ENCODE assay signal across 8 cellular contexts in the genomic region with DNA sequence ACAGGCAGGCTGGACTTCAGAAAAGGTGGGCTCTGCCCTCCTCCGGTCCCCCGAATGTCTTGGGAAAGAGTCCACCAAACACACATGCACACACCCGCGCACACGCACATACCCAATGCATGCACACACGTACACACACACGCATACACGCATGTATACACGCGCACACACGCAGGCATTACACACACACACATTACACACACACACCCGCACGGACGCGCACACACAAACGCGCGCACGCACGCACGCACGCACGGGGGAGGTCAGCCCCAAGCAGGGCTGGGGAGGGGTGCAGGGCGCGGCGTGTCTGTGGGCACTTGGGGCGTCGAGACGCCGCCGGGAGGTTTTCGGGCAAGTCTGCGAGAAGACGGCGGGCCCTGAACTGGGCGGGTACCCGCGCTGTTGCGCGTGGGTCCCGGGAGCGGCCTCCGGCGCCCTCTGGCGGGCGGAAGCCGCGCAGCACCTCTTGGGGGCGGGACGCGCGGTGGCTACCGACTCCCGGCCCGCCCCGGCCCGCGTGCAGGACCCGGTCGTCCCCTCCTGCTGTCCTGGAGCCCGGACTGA. TPM values are rescaled to one million over a fixed set of nuclear protein-coding genes. Genes with fewer than 3 reads are reported as not detected.
A peak's percentile ranks its signal among the peaks of the same experiment; 100 is the strongest.
DNase-seq lines count a peak whose midpoint lies in the region; ATAC-seq and TF ChIP-seq lines count a peak whose summit lies in the region.

No MANE protein-coding gene starts in this region.

- TF ChIP-seq CTCF in GM12872 (IDR thresholded peaks at IDR 0.05; ENCODE audit: insufficient read depth, low read depth, low read length): peak; percentile 89
- peak; percentile 92 to 100 (median 99) for TF ChIP-seq CTCF in heart right ventricle (IDR thresholded peaks at IDR 0.05)
- TF ChIP-seq CTCF in type B pancreatic cell (conservative IDR thresholded peaks at IDR 0.05): peak; percentile 98

- peaks cover 12% of the 10 kb centered on the region for H3K4me1 Mint-ChIP-seq in activated naive CD8-positive, alpha-beta T cell treated with anti-CD3 and anti-CD28 coated beads, Interleukin-2, amount 50 U/mL, for 24 hours
- H3K4me1 Mint-ChIP-seq in type B pancreatic cell (ENCODE audit: unreplicated experiment): no peaks in the 10 kb centered on the region

- 28% methylated on average over 61 of the region's 61 CpGs for WGBS in HUES64
- WGBS in heart right ventricle, 2 donors: 11 to 13% methylated on average over 53 to 61 of the region's 61 CpGs

- no peaks in the 10 kb centered on the region for H3K36me3 Mint-ChIP-seq in activated naive CD8-positive, alpha-beta T cell treated with anti-CD3 and anti-CD28 coated beads, Interleukin-2, amount 50 U/mL, for 24 hours (ENCODE audit: low read depth)
- H3K36me3 Mint-ChIP-seq in type B pancreatic cell: peaks cover 17% of the 10 kb centered on the region

- H3K27me3 ChIP-seq in HUES64 (ENCODE audit: insufficient read depth, low read length): peaks cover 96% of the 10 kb centered on the region
- peaks cover 0 to 75% (median 27%) of the 10 kb centered on the region in 7 donors for H3K27me3 ChIP-seq in heart right ventricle

- H3K27ac Mint-ChIP-seq in activated naive CD8-positive, alpha-beta T cell treated with anti-CD3 and anti-CD28 coated beads, Interleukin-2, amount 50 U/mL, for 24 hours: no peak overlapping the region
- peak overlapping the region; percentile 62 for H3K27ac Mint-ChIP-seq in type B pancreatic cell

- peak; percentile 68 for DNase-seq in T follicular helper cell (ENCODE audit: low read depth)
- peak; percentile 85 for DNase-seq in activated naive CD8-positive, alpha-beta T cell treated with anti-CD3 and anti-CD28 coated beads, Interleukin-2, amount 50 U/mL, for 24 hours
- DNase-seq in heart right ventricle: peak; percentile 72 to 87
- peak; percentile 61 to 96 (median 74) for DNase-seq in posterior cingulate gyrus
- peak; percentile 88 for DNase-seq in type B pancreatic cell (ENCODE audit: extremely low spot score, unreplicated experiment)

- intact Hi-C loops in heart right ventricle (cut with DNase I): loop anchor here in 5 of 10 donors (1.0 to 5.0 kb wide), 3 partner anchors 35 to 39 kb away; no protein-coding TSS in a partner anchor
- intact Hi-C loops in posterior cingulate gyrus (cut with DNase I): loop anchor here (2.0 to 10.0 kb wide), 3 partner anchors 40 to 763 kb away; no protein-coding TSS in a partner anchor

- H3K27ac ChIP-seq in HUES64 (ENCODE audit: low read depth, low read length) (no peak overlapping the region), heart right ventricle (peak overlapping the region; percentile 58 to 99 (median 94))

- peak; percentile 73 for ATAC-seq in activated naive CD8-positive, alpha-beta T cell treated with anti-CD3 and anti-CD28 coated beads, Interleukin-2, amount 50 U/mL, for 24 hours
- peak; percentile 49 to 81 (median 63) for ATAC-seq in heart right ventricle
- ATAC-seq in GM18861 (IDR thresholded peaks at IDR 0.05; ENCODE audit: unreplicated experiment): no peak

- peaks cover 48% of the 10 kb centered on the region for H3K27me3 Mint-ChIP-seq in activated naive CD8-positive, alpha-beta T cell treated with anti-CD3 and anti-CD28 coated beads, Interleukin-2, amount 50 U/mL, for 24 hours
- H3K27me3 Mint-ChIP-seq in type B pancreatic cell: peaks cover 35% of the 10 kb centered on the region

- H3K36me3 ChIP-seq in HUES64 (ENCODE audit: insufficient read depth, low read length): no peaks in the 10 kb centered on the region
- peaks cover 0 to 30% (median 6%) of the 10 kb centered on the region in 9 donors for H3K36me3 ChIP-seq in heart right ventricle

- peak overlapping the region; percentile 55 for H3K4me3 Mint-ChIP-seq in activated naive CD8-positive, alpha-beta T cell treated with anti-CD3 and anti-CD28 coated beads, Interleukin-2, amount 50 U/mL, for 24 hours
- peak overlapping the region; percentile 86 for H3K4me3 Mint-ChIP-seq in type B pancreatic cell

- H3K9me3 Mint-ChIP-seq in activated naive CD8-positive, alpha-beta T cell treated with anti-CD3 and anti-CD28 coated beads, Interleukin-2, amount 50 U/mL, for 24 hours: no peaks in the 10 kb centered on the region
- no peaks in the 10 kb centered on the region for H3K9me3 Mint-ChIP-seq in type B pancreatic cell

- peaks cover 5% of the 10 kb centered on the region for H3K4me1 ChIP-seq in HUES64 (ENCODE audit: insufficient read depth, low read length)
- peaks cover 21 to 85% (median 49%) of the 10 kb centered on the region in 9 donors for H3K4me1 ChIP-seq in heart right ventricle

- H3K9me3 ChIP-seq in HUES64 (ENCODE audit: insufficient read depth, low read depth, low read length) (no peaks in the 10 kb centered on the region), heart right ventricle (no peaks in the 10 kb centered on the region)

- H3K9ac ChIP-seq in HUES64 (ENCODE audit: low read depth, low read length): peak overlapping the region; percentile 44; the same call in 1 of the 2 replicates

- H3K4me3 ChIP-seq in HUES64 (ENCODE audit: low read length): peak overlapping the region; percentile 53
- H3K4me3 ChIP-seq in heart right ventricle: peak overlapping the region; percentile 42 to 77 (median 66)

RNA-seq across cellular contexts. Expression of gene SEPTIN5, which starts 3.5 kb away (rescaled TPM):
- polyA plus RNA-seq in HUES64 (2013, experiment 1 of 2): 6.5 TPM
- 11.3 TPM for polyA plus RNA-seq in HUES64 (2013, experiment 2 of 2)
- total RNA-seq in heart right ventricle: 100 to 1,000 TPM in 8 of 10 donors, 10 to 100 TPM in 2; 60.9 to 218 (median 144) TPM
- 100 to 1,000 TPM in 1 of 2 donors, 10 to 100 TPM in 1; 56.5 to 104 TPM for polyA plus RNA-seq in heart right ventricle
- 45.7 and 54.6 TPM in 2 replicates for total RNA-seq in type B pancreatic cell (ENCODE audit: low replicate concordance)

RNA-seq across cellular contexts. Expression of gene GP1BB, which starts 5.6 kb away (rescaled TPM):
- polyA plus RNA-seq in HUES64 (2013, experiment 1 of 2): 2.5 TPM
- polyA plus RNA-seq in HUES64 (2013, experiment 2 of 2): 7.9 TPM
- total RNA-seq in heart right ventricle (10 to 100 TPM in 1 of 10 donors, 1 to 10 TPM in 3, not detected in 6; 5.3 to 13.4 (median 6.4) TPM), type B pancreatic cell (ENCODE audit: low replicate concordance) (1.9 and 2.4 TPM in 2 replicates)
- 10 to 100 TPM; 12.4 to 56.1 TPM for polyA plus RNA-seq in heart right ventricle

RNA-seq across cellular contexts. Expression of gene TBX1, which starts 42.8 kb away (rescaled TPM):
- polyA plus RNA-seq in HUES64 (2013, experiment 1 of 2): 1.6 TPM
- 5.1 TPM for polyA plus RNA-seq in HUES64 (2013, experiment 2 of 2)
- total RNA-seq in heart right ventricle: 1 to 10 TPM in 5 of 10 donors, under 1 TPM in 5; 0.53 to 1.8 (median 1.0) TPM
- 1 to 10 TPM in 1 of 2 donors, under 1 TPM in 1; 0.61 to 1.0 TPM for polyA plus RNA-seq in heart right ventricle
- 2.4 and 3.4 TPM in 2 replicates for total RNA-seq in type B pancreatic cell (ENCODE audit: low replicate concordance)
